Comparison of ENCODE assay signal across 8 cellular contexts in genomic region chr11:83070878-83071640, GRCh38. TPM values are rescaled to one million over a fixed set of nuclear protein-coding genes. Genes with fewer than 3 reads are reported as not detected.
A peak's percentile ranks its signal among the peaks of the same experiment; 100 is the strongest.
DNase-seq lines count a peak whose midpoint lies in the region; ATAC-seq, FAIRE-seq and TF ChIP-seq lines count a peak whose summit lies in the region.

No MANE protein-coding gene starts in this region.

- H4K20me1 ChIP-seq in astrocyte (ENCODE audit: insufficient read depth, low read length): peaks cover 15% of the 10 kb centered on the region
- peaks cover 5% of the 10 kb centered on the region for H4K20me1 ChIP-seq in hepatocyte (ENCODE audit: insufficient read depth, poor library complexity, severe bottlenecking)

- H3K79me2 ChIP-seq in astrocyte (ENCODE audit: insufficient read depth, low read length) (peaks cover 82% of the 10 kb centered on the region), hepatocyte (peaks cover 65% of the 10 kb centered on the region)

- peak overlapping the region; percentile 99 for H3K9ac ChIP-seq in astrocyte (ENCODE audit: low read length)

- WGBS in hepatocyte (ENCODE audit: low lambda C conversion rate, missing lambda C conversion rate): 2% methylated on average over 19 of the region's 20 CpGs

- H3K36me3 ChIP-seq in astrocyte (ENCODE audit: insufficient read depth, low read length): peaks cover 8% of the 10 kb centered on the region
- no peaks in the 10 kb centered on the region for H3K36me3 ChIP-seq in hepatocyte (replicated peaks; ENCODE audit: insufficient read depth, low read depth)
- H3K36me3 ChIP-seq in gastrocnemius medialis: peaks cover 0 to 5% of the 10 kb centered on the region in 2 donors

- H3K36me3 Mint-ChIP-seq in astrocyte (ENCODE audit: low read depth, unreplicated experiment): peaks cover 8% of the 10 kb centered on the region

- no peak for FAIRE-seq in astrocyte (lab: Jason Lieb, UNC)

- DNase-seq in GM12864 (ENCODE audit: low read depth): no peak
- DNase-seq in NCI-H1092 treated with DMSO at 0.1 percent for 48 hours (lab: John Stamatoyannopoulos, UW): peak; percentile 60
- no peak for DNase-seq in astrocyte (ENCODE audit: low read depth)
- DNase-seq in hepatocyte (ENCODE audit: low spot score): peak; percentile 49
- peak; percentile 54 to 70 for DNase-seq in gastrocnemius medialis
- no peak for DNase-seq in SIG-M5 treated with dmso at 0.1 percent for 504 hours (lab: John Stamatoyannopoulos, UW; ENCODE audit: unreplicated experiment)
- no peak for DNase-seq in GM19238 (ENCODE audit: insufficient read length, low spot score)

- H3K4me1 ChIP-seq in astrocyte (ENCODE audit: insufficient read depth, low read length): peaks cover 27% of the 10 kb centered on the region
- H3K4me1 ChIP-seq in hepatocyte (ENCODE audit: insufficient read depth): peaks cover 25% of the 10 kb centered on the region
- peaks cover 47 to 61% of the 10 kb centered on the region in 2 donors for H3K4me1 ChIP-seq in gastrocnemius medialis

- H3K4me1 Mint-ChIP-seq in astrocyte (ENCODE audit: low read depth, unreplicated experiment): peaks cover 19% of the 10 kb centered on the region

- H3K9me3 ChIP-seq in astrocyte (ENCODE audit: insufficient read depth, low read depth, low read length) (no peaks in the 10 kb centered on the region), hepatocyte (ENCODE audit: low read depth) (no peaks in the 10 kb centered on the region), gastrocnemius medialis (no peaks in the 10 kb centered on the region)

- ATAC-seq in gastrocnemius medialis (peak; percentile 45 to 56), HG03175 (IDR thresholded peaks at IDR 0.05; ENCODE audit: unreplicated experiment) (no peak)

- H3K27me3 Mint-ChIP-seq in astrocyte (ENCODE audit: low read depth, unreplicated experiment): no peaks in the 10 kb centered on the region

- no peak for TF ChIP-seq POLR2A in gastrocnemius medialis (IDR thresholded peaks at IDR 0.05)

- peak overlapping the region; percentile 75 for H3K27ac ChIP-seq in astrocyte (ENCODE audit: low read depth, low read length)
- H3K27ac ChIP-seq in hepatocyte: peak overlapping the region; percentile 81
- peak overlapping the region; percentile 87 to 98 (median 96) for H3K27ac ChIP-seq in gastrocnemius medialis

- no peak overlapping the region for H3K4me3 Mint-ChIP-seq in astrocyte (ENCODE audit: unreplicated experiment)

- no peaks in the 10 kb centered on the region for H3K9me2 ChIP-seq in hepatocyte (replicated peaks; ENCODE audit: insufficient read depth)

- H3K27me3 ChIP-seq in astrocyte (ENCODE audit: insufficient read depth, low read length): no peaks in the 10 kb centered on the region
- no peaks in the 10 kb centered on the region for H3K27me3 ChIP-seq in hepatocyte
- no peaks in the 10 kb centered on the region for H3K27me3 ChIP-seq in gastrocnemius medialis

- H3K4me2 ChIP-seq in astrocyte (ENCODE audit: low read length) (peak overlapping the region; percentile 95), hepatocyte (peak overlapping the region; percentile 95)

- intact Hi-C loops in gastrocnemius medialis (cut with DNase I; ENCODE audit: low total_unique reads): loop anchor here (1.0 to 10.0 kb wide), 6 partner anchors 20 to 166 kb away; partner anchors contain the start of genes DDIAS and PRCP

- TF ChIP-seq CTCF in GM12864 (IDR thresholded peaks at IDR 0.05; ENCODE audit: low read depth, low read length, missing control alignments) (no peak), astrocyte (IDR thresholded peaks at IDR 0.05; ENCODE audit: insufficient read depth, low read depth, low read length) (no peak), hepatocyte (IDR thresholded peaks at IDR 0.05; ENCODE audit: poor library complexity) (no peak), gastrocnemius medialis (IDR thresholded peaks at IDR 0.05 in 4 of 5, conservative IDR thresholded peaks at IDR 0.05 in 1 of 5) (no peak)

- H2AFZ ChIP-seq in astrocyte (ENCODE audit: low read depth, low read length) (peak overlapping the region; percentile 38), hepatocyte (peak overlapping the region; percentile 41)

- H3K27ac Mint-ChIP-seq in astrocyte (ENCODE audit: unreplicated experiment): no peak overlapping the region

- H3K9me3 Mint-ChIP-seq in astrocyte (ENCODE audit: unreplicated experiment): no peaks in the 10 kb centered on the region

- H3K4me3 ChIP-seq in GM12864 (ENCODE audit: low read depth, low read length): peak overlapping the region; percentile 69
- H3K4me3 ChIP-seq in astrocyte (ENCODE audit: insufficient read depth, low read depth, low read length): peak overlapping the region; percentile 99
- peak overlapping the region; percentile 10 for H3K4me3 ChIP-seq in hepatocyte
- peak overlapping the region; percentile 73 to 85 (median 79) for H3K4me3 ChIP-seq in gastrocnemius medialis

- in situ Hi-C loops in gastrocnemius medialis (cut with MboI; ENCODE audit: low sequenced_read_pairs in 4 of 4): loop anchor here in 3 of 4 donors (10.0 to 25.0 kb wide), 5 partner anchors 84 to 214 kb away; partner anchors contain the start of genes PCF11 (in 2 of the 3), CCDC90B (in 1 of the 3), DDIAS (in 1 of the 3) and PRCP (in 1 of the 3)

RNA-seq across cellular contexts. Expression of gene RAB30, which starts 0.6 kb away (rescaled TPM):
- total RNA-seq in astrocyte (35.5 and 40.0 TPM in 2 replicates), hepatocyte (10.2 and 10.5 TPM in 2 replicates), gastrocnemius medialis (10 to 100 TPM; 29.8 to 57.1 (median 33.9) TPM)
- polyA plus RNA-seq in hepatocyte: 2.5 and 2.6 TPM in 2 replicates

Comparison
In these comparisons a context has a peak if more than half of its experiments do, and no peak if none do; other contexts are left out.
1. DNase-seq: peak in NCI-H1092 treated with DMSO at 0.1 percent for 48 hours (single experiment), hepatocyte (single experiment) and gastrocnemius medialis (2 of 2); none in GM12864 (single experiment), astrocyte (single experiment), SIG-M5 treated with dmso at 0.1 percent for 504 hours (single experiment) and GM19238 (single experiment).
2. H3K4me3 ChIP-seq: peak in every context shown above with its lines; median percentile 99 in astrocyte; 79 in gastrocnemius medialis; 69 in GM12864; 10 in hepatocyte.
3. Peak in every context shown above with its lines, with median percentiles within 50 percentile points of each other: H3K27ac ChIP-seq.